ENCODE assay signal across 22 cellular contexts in genomic region chr12:112424126-112424525, GRCh38. TPM values are rescaled to one million over a fixed set of nuclear protein-coding genes. Genes with fewer than 3 reads are reported as not detected.
A peak's percentile ranks its signal among the peaks of the same experiment; 100 is the strongest.
DNase-seq lines count a peak whose midpoint lies in the region; TF ChIP-seq lines count a peak whose summit lies in the region.
"Had no signal": no experiment of that assay in that cellular context is flagged by ENCODE, and none has a peak within 500 bp of the region (broad histone marks: within the 10 kb centered on the region; RNA-seq: fewer than 3 reads in every experiment).

No MANE protein-coding gene starts in this region.

- H3K4me3 Mint-ChIP-seq in mesothelial cell of epicardium (no peak overlapping the region), Caco-2 (ENCODE audit: unreplicated experiment) (no peak overlapping the region)
- H3K4me3 Mint-ChIP-seq: activated CD8-positive, alpha-beta T cell treated with anti-CD3 and anti-CD28 coated beads, Interleukin-2, amount 10 ng/mL, durations not matched to agents 7 days and 5 days; naive B cell had no signal

- no peaks in the 10 kb centered on the region for H3K36me3 ChIP-seq in left ventricle myocardium inferior
- H3K36me3 ChIP-seq in right atrium auricular region, result no peaks in the 10 kb centered on the region
- H3K36me3 ChIP-seq in testis (ENCODE audit: low read depth, missing control alignments), result no peaks in the 10 kb centered on the region
- H3K36me3 ChIP-seq in Caco-2 (ENCODE audit: control insufficient read depth, insufficient read depth, low read length), result no peaks in the 10 kb centered on the region
- H3K36me3 ChIP-seq: BE2C, breast epithelium, upper lobe of right lung had no signal

- TF ChIP-seq POLR2A in testis (IDR thresholded peaks at IDR 0.05), result no peak

- POLR2A ChIA-PET in Caco-2 (lab: Charles Lee), result no interaction called here

- H3K27me3 Mint-ChIP-seq in mesothelial cell of epicardium (ENCODE audit: low read depth), result no peaks in the 10 kb centered on the region
- H3K27me3 Mint-ChIP-seq in Caco-2 (ENCODE audit: insufficient read depth, unreplicated experiment), result no peaks in the 10 kb centered on the region
- H3K27me3 Mint-ChIP-seq: naive B cell had no signal

- H3K36me3 Mint-ChIP-seq in mesothelial cell of epicardium (no peaks in the 10 kb centered on the region), Caco-2 (ENCODE audit: insufficient read depth, unreplicated experiment) (peaks cover 39% of the 10 kb centered on the region)
- H3K36me3 Mint-ChIP-seq: naive B cell had no signal

- H3K27me3 ChIP-seq in left ventricle myocardium inferior (ENCODE audit: low read depth) (no peaks in the 10 kb centered on the region), right atrium auricular region (no peaks in the 10 kb centered on the region), testis (no peaks in the 10 kb centered on the region), Caco-2 (replicated peaks; ENCODE audit: control insufficient read depth, insufficient read depth, low read length) (no peaks in the 10 kb centered on the region)
- H3K27me3 ChIP-seq: BE2C, breast epithelium, esophagus squamous epithelium, upper lobe of right lung had no signal

- peak overlapping the region; percentile 8 for H3K27ac Mint-ChIP-seq in mesothelial cell of epicardium
- H3K27ac Mint-ChIP-seq in Caco-2 (ENCODE audit: unreplicated experiment), result no peak overlapping the region
- H3K27ac Mint-ChIP-seq: activated CD8-positive, alpha-beta T cell treated with anti-CD3 and anti-CD28 coated beads, Interleukin-2, amount 10 ng/mL, durations not matched to agents 7 days and 5 days had no signal

- DNase-seq in left ventricle myocardium inferior (no peak), right atrium auricular region (ENCODE audit: low spot score) (no peak), mesothelial cell of epicardium (ENCODE audit: low spot score in 2 of 2, unreplicated experiment in 2 of 2) (no peak), testis (no peak), DMS 273 (lab: John Stamatoyannopoulos, UW; ENCODE audit: unreplicated experiment) (no peak), Caco-2 (no peak)
- no peak for DNase-seq in activated CD4-positive, alpha-beta T cell treated with anti-CD3 and anti-CD28 coated beads for 48 hours
- DNase-seq: activated CD8-positive, alpha-beta T cell treated with anti-CD3 and anti-CD28 coated beads, Interleukin-2, amount 10 ng/mL, durations not matched to agents 7 days and 5 days; activated naive CD4-positive, alpha-beta T cell; BE2C; COR-L47; cortex of kidney; DMS79 treated with DMSO at 0.1 percent for 48 hours; esophagus squamous epithelium; foreskin melanocyte; naive B cell; stimulated activated CD4-positive, alpha-beta T cell treated with anti-CD3 and anti-CD28 coated beads, Interleukin-1b, Interleukin-23, amount 100 ng/mL, for 48 hours; upper lobe of right lung had no signal

- intact Hi-C loops in left ventricle myocardium inferior (cut with micrococcal nuclease), result no loop called here
- intact Hi-C loops in testis (cut with DNase I; ENCODE audit: low total_unique reads), result no loop called here
- intact Hi-C loops in Caco-2 (cut with micrococcal nuclease; ENCODE audit: unreplicated experiment), result no loop called here

- H3K9me3 ChIP-seq in left ventricle myocardium inferior (replicated peaks), result no peaks in the 10 kb centered on the region
- H3K9me3 ChIP-seq in right atrium auricular region, result no peaks in the 10 kb centered on the region
- H3K9me3 ChIP-seq in testis, result no peaks in the 10 kb centered on the region
- no peaks in the 10 kb centered on the region for H3K9me3 ChIP-seq in Caco-2
- H3K9me3 ChIP-seq: BE2C, breast epithelium, esophagus squamous epithelium, upper lobe of right lung had no signal

- CTCF ChIA-PET in Caco-2 (lab: Charles Lee), result no interaction called here

- H3K4me1 Mint-ChIP-seq in mesothelial cell of epicardium (peaks cover 24% of the 10 kb centered on the region), Caco-2 (ENCODE audit: low read depth, unreplicated experiment) (no peaks in the 10 kb centered on the region)

- no peak overlapping the region for H3K4me3 ChIP-seq in left ventricle myocardium inferior
- H3K4me3 ChIP-seq in right atrium auricular region, result no peak overlapping the region
- H3K4me3 ChIP-seq in testis, result no peak overlapping the region
- no peak overlapping the region for H3K4me3 ChIP-seq in Caco-2 (ENCODE audit: low read depth, low read length)
- H3K4me3 ChIP-seq: breast epithelium, esophagus squamous epithelium, smooth muscle cell, upper lobe of right lung had no signal

- H3K4me1 ChIP-seq in left ventricle myocardium inferior (peaks cover 63% of the 10 kb centered on the region), right atrium auricular region (peaks cover 0 to 52% of the 10 kb centered on the region in 2 donors), testis (peaks cover 37% of the 10 kb centered on the region), Caco-2 (peaks cover 8% of the 10 kb centered on the region)
- H3K4me1 ChIP-seq: BE2C, breast epithelium had no signal

- no peak for TF ChIP-seq CTCF in left ventricle myocardium inferior (IDR thresholded peaks at IDR 0.05; ENCODE audit: borderline replicate concordance)
- no peak for TF ChIP-seq CTCF in right atrium auricular region (IDR thresholded peaks at IDR 0.05)
- TF ChIP-seq CTCF in mesothelial cell of epicardium (IDR thresholded peaks at IDR 0.05; ENCODE audit: unreplicated experiment), result no peak
- TF ChIP-seq CTCF in testis (IDR thresholded peaks at IDR 0.05), result no peak
- no peak for TF ChIP-seq CTCF in Caco-2 (IDR thresholded peaks at IDR 0.05; ENCODE audit: insufficient read depth in 1 of 2, low read depth in 1 of 2, low read length in 1 of 2, severe bottlenecking in 1 of 2, unreplicated experiment in 1 of 2)

- WGBS in testis, 2 donors, result 72 to 81% methylated on average over 3 of the region's 3 CpGs

- H3K27ac ChIP-seq in left ventricle myocardium inferior (replicated peaks), result peak overlapping the region; percentile 72
- peak overlapping the region in 1 of 2 donors; percentile 6 for H3K27ac ChIP-seq in right atrium auricular region
- peak overlapping the region; percentile 94 for H3K27ac ChIP-seq in angular gyrus (ENCODE audit: low read depth, low read length)
- peak overlapping the region; percentile 79 to 82 for H3K27ac ChIP-seq in testis
- H3K27ac ChIP-seq: esophagus squamous epithelium, HL-60, upper lobe of right lung had no signal

- BruUV-seq in Caco-2 (replicated peaks; lab: Mats Ljungman, UMichigan), result no TSS peak

- no peaks in the 10 kb centered on the region for H3K9me3 Mint-ChIP-seq in mesothelial cell of epicardium
- H3K9me3 Mint-ChIP-seq in Caco-2 (ENCODE audit: unreplicated experiment), result no peaks in the 10 kb centered on the region
- H3K9me3 Mint-ChIP-seq: naive B cell had no signal

RNA-seq across cellular contexts. Expression of gene PTPN11, which starts 5.4 kb away (rescaled TPM):
- 139 TPM for total RNA-seq in left ventricle myocardium inferior
- 10 to 100 TPM; 70.8 to 97.9 TPM for total RNA-seq in right atrium auricular region
- total RNA-seq in mesothelial cell of epicardium, result 75.6 to 86.3 TPM (median 81.1 TPM) in 3 replicates
- total RNA-seq in testis, result 10 to 100 TPM; 49.4 to 53.0 TPM
- polyA plus RNA-seq in testis (ENCODE audit: insufficient read depth, low read depth, low replicate concordance), result 32.0 TPM
- 152 and 153 TPM in 2 replicates for total RNA-seq in Caco-2 (2022)

RNA-seq across cellular contexts. Expression of gene RPL6, which starts 14.7 kb away (rescaled TPM):
- total RNA-seq in left ventricle myocardium inferior (572 TPM), right atrium auricular region (100 to 1,000 TPM; 700 to 967 TPM), mesothelial cell of epicardium (1,628 to 1,718 TPM (median 1,717 TPM) in 3 replicates), testis (100 to 1,000 TPM; 343 to 498 TPM), Caco-2 (2022) (1,460 and 1,533 TPM in 2 replicates)
- 600 TPM for polyA plus RNA-seq in testis (ENCODE audit: insufficient read depth, low read depth, low replicate concordance)

RNA-seq across cellular contexts. Expression of gene HECTD4, which starts 41.9 kb away (rescaled TPM):
- total RNA-seq in left ventricle myocardium inferior (23.4 TPM), right atrium auricular region (10 to 100 TPM; 14.8 to 16.5 TPM), mesothelial cell of epicardium (75.4 to 89.8 TPM (median 77.3 TPM) in 3 replicates), testis (10 to 100 TPM; 68.8 to 91.8 TPM), Caco-2 (2022) (54.5 and 60.9 TPM in 2 replicates)
- polyA plus RNA-seq in testis (ENCODE audit: insufficient read depth, low read depth, low replicate concordance), result 49.6 TPM
